9 cellular contexts compared by ENCODE assay signal in genomic region chr5:58458851-58459275, GRCh38. TPM values are rescaled to one million over a fixed set of nuclear protein-coding genes. Genes with fewer than 3 reads are reported as not detected.
A peak's percentile ranks its signal among the peaks of the same experiment; 100 is the strongest.
DNase-seq lines count a peak whose midpoint lies in the region; ATAC-seq and TF ChIP-seq lines count a peak whose summit lies in the region.
"Had no signal": no experiment of that assay in that cellular context is flagged by ENCODE, and none has a peak within 500 bp of the region (broad histone marks: within the 10 kb centered on the region; RNA-seq: fewer than 3 reads in every experiment).

No MANE protein-coding gene starts in this region.

- H3K27ac Mint-ChIP-seq in chondrocyte (ENCODE audit: unreplicated experiment), result peak overlapping the region; percentile 75

- H3K36me3 ChIP-seq in ACC112 (ENCODE audit: insufficient read depth, low read length), result peaks cover 47% of the 10 kb centered on the region
- peaks cover 49% of the 10 kb centered on the region for H3K36me3 ChIP-seq in HUES64 (ENCODE audit: insufficient read depth, low read length)
- no peaks in the 10 kb centered on the region for H3K36me3 ChIP-seq in mucosa of stomach (ENCODE audit: control insufficient read depth, insufficient read depth, low read length)

- intact Hi-C loops in left colon (cut with DNase I, micrococcal nuclease), result loop anchor here in 1 of 2 donors (10.0 kb wide), 1 partner anchor 1164 kb away; no protein-coding TSS in a partner anchor

- no peaks in the 10 kb centered on the region for H3K9me3 Mint-ChIP-seq in chondrocyte (ENCODE audit: low read depth)

- peaks cover 32% of the 10 kb centered on the region for H3K79me2 ChIP-seq in ACC112 (ENCODE audit: control insufficient read depth, insufficient read depth, low read length, unreplicated experiment)

- ATAC-seq in HG03565 (IDR thresholded peaks at IDR 0.05; ENCODE audit: unreplicated experiment) (no peak), GM21717 (IDR thresholded peaks at IDR 0.05; ENCODE audit: unreplicated experiment) (no peak), left colon (no peak)

- H3K4me3 Mint-ChIP-seq in chondrocyte (ENCODE audit: unreplicated experiment), result peak overlapping the region; percentile 84

- H3K4me1 Mint-ChIP-seq in chondrocyte (ENCODE audit: low read depth), result peaks cover 58% of the 10 kb centered on the region

- no peaks in the 10 kb centered on the region for H3K27me3 Mint-ChIP-seq in chondrocyte (ENCODE audit: low read depth)

- H3K4me3 ChIP-seq in ACC112 (ENCODE audit: low read depth, low read length), result peak overlapping the region; percentile 90
- H3K4me3 ChIP-seq in HUES64 (ENCODE audit: low read length), result peak overlapping the region; percentile 83
- peak overlapping the region; percentile 61 for H3K4me3 ChIP-seq in mucosa of stomach (ENCODE audit: low read length)

- DNase-seq in chondrocyte (ENCODE audit: low spot score), result no peak
- DNase-seq in NOMO-1 treated with DMSO at 0.1 percent for 48 hours (lab: John Stamatoyannopoulos, UW; ENCODE audit: unreplicated experiment), result no peak
- no peak for DNase-seq in left colon
- DNase-seq: activated effector memory CD4-positive, alpha-beta T cell treated with anti-CD3 and anti-CD28 coated beads, Interleukin-2, amount 50 U/mL, for 16 hours had no signal

- H3K27me3 ChIP-seq in ACC112 (ENCODE audit: insufficient read depth, low read length), result no peaks in the 10 kb centered on the region
- H3K27me3 ChIP-seq in HUES64 (ENCODE audit: insufficient read depth, low read length), result peaks cover 19% of the 10 kb centered on the region
- H3K27me3 ChIP-seq in mucosa of stomach (ENCODE audit: control insufficient read depth, insufficient read depth, low read length), result no peaks in the 10 kb centered on the region

- no peak for TF ChIP-seq CTCF in chondrocyte (IDR thresholded peaks at IDR 0.05)

- H2AFZ ChIP-seq in ACC112 (ENCODE audit: low read length, unreplicated experiment), result no peak overlapping the region

- H3K4me1 ChIP-seq in ACC112 (ENCODE audit: control insufficient read depth, insufficient read depth, low read length, unreplicated experiment), result peaks cover 19% of the 10 kb centered on the region
- peaks cover 24% of the 10 kb centered on the region for H3K4me1 ChIP-seq in HUES64 (ENCODE audit: insufficient read depth, low read length)
- H3K4me1 ChIP-seq in mucosa of stomach (ENCODE audit: control insufficient read depth, insufficient read depth, low read length), result no peaks in the 10 kb centered on the region

- peaks cover 37% of the 10 kb centered on the region for H3K36me3 Mint-ChIP-seq in chondrocyte (ENCODE audit: low read depth)

- H3K9ac ChIP-seq in HUES64 (ENCODE audit: low read depth, low read length), result peak overlapping the region; percentile 81
- peak overlapping the region; percentile 79 for H3K9ac ChIP-seq in mucosa of stomach (ENCODE audit: low read length)

- 16% methylated on average over 10 of the region's 10 CpGs for WGBS in HUES64

- no peaks in the 10 kb centered on the region for H3K9me3 ChIP-seq in HUES64 (ENCODE audit: insufficient read depth, low read depth, low read length)
- H3K9me3 ChIP-seq in mucosa of stomach (ENCODE audit: control insufficient read depth, low read length), result no peaks in the 10 kb centered on the region

- H3K27ac ChIP-seq in ACC112 (ENCODE audit: low read depth, low read length) (peak overlapping the region; percentile 22; the same call in 1 of the 2 replicates), HUES64 (ENCODE audit: low read depth, low read length) (no peak overlapping the region)

RNA-seq across cellular contexts. Expression of gene PLK2, which starts 1.0 kb away (rescaled TPM):
- 16.0 TPM for polyA plus RNA-seq in HUES64 (2013, experiment 1 of 2)
- polyA plus RNA-seq in HUES64 (2013, experiment 2 of 2), result 9.5 TPM
- total RNA-seq in chondrocyte (40.0 to 48.4 TPM (median 46.8 TPM) in 3 replicates), left colon (10 to 100 TPM; 13.7 to 25.8 TPM)

RNA-seq across cellular contexts. Expression of gene GAPT, which starts 32.4 kb away (rescaled TPM):
- not detected for polyA plus RNA-seq in HUES64 (2013, experiment 1 of 2)
- polyA plus RNA-seq in HUES64 (2013, experiment 2 of 2), result not detected
- total RNA-seq in chondrocyte, result not detected in 3 replicates
- total RNA-seq in left colon, result under 1 TPM in 1 of 2 donors, not detected in 1; 0.70 TPM
